1 cellular context compared by ENCODE assay signal in the genomic region with DNA sequence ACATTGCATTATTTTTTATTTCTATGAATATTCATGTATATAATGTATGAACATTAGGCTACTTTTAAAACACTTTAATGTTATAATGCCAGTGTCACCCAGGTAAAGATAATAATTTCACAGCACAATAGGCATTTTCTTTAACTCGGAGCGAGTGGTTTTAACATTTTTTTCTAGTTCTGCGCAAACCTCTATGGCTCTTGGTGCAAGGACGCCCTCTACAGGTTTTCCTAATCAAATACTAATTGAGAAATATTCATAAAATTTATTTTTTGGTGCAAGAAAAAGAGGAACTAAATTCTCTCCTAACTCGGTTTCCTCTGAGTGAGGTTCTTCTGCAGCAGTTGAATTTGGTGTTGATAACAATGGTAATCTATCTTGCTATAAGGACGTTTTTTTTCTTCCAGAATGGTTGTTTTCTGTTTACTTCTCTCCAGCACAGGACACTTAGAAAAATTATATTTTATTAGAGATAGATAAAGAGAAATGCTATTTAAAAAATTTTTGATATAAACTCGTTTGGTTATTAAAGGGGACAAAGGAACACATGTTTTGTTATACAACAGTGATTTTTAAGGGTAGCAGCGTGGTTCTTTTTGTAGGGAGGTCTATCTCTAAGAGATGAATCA.
TF ChIP-seq lines count a peak whose summit lies in the region.

No MANE protein-coding gene starts in this region.

TF ChIP-seq in H1, 55 proteins besides CTCF, POLR2A, EP300 and RAD21:
- TF ChIP-seq BACH1 (IDR thresholded peaks at IDR 0.05; ENCODE audit: low read length) (no peak), POLR2AphosphoS5 (IDR thresholded peaks at IDR 0.05; ENCODE audit: low read depth, low read length) (no peak), NRF1 (IDR thresholded peaks at IDR 0.05; ENCODE audit: low read depth, low read length) (no peak), CBX5 (IDR thresholded peaks at IDR 0.05; ENCODE audit: low read depth, low read length) (no peak), RFX5 (IDR thresholded peaks at IDR 0.05; ENCODE audit: borderline replicate concordance, low read depth, low read length) (no peak), CTBP2 (IDR thresholded peaks at IDR 0.05; ENCODE audit: borderline replicate concordance, insufficient read depth, insufficient read length, low read length) (no peak), RNF2 (IDR thresholded peaks at IDR 0.05; ENCODE audit: borderline replicate concordance, low read depth, low read length, missing control alignments, poor library complexity, severe bottlenecking) (no peak), CREB1 (IDR thresholded peaks at IDR 0.05) (no peak), CBX8 (IDR thresholded peaks at IDR 0.05; ENCODE audit: borderline replicate concordance, low read depth, low read length) (no peak), NANOG (IDR thresholded peaks at IDR 0.05; ENCODE audit: insufficient read depth, low read depth, low read length, poor library complexity, severe bottlenecking) (no peak), KDM1A (IDR thresholded peaks at IDR 0.05; ENCODE audit: borderline replicate concordance, low read length) (no peak)
- TF ChIP-seq, protein P1, sequence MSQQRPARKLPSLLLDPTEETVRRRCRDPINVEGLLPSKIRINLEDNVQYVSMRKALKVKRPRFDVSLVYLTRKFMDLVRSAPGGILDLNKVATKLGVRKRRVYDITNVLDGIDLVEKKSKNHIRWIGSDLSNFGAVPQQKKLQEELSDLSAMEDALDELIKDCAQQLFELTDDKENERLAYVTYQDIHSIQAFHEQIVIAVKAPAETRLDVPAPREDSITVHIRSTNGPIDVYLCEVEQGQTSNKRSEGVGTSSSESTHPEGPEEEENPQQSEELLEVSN (IDR thresholded peaks at IDR 0.05) = no peak
- TF ChIP-seq, protein P2, sequence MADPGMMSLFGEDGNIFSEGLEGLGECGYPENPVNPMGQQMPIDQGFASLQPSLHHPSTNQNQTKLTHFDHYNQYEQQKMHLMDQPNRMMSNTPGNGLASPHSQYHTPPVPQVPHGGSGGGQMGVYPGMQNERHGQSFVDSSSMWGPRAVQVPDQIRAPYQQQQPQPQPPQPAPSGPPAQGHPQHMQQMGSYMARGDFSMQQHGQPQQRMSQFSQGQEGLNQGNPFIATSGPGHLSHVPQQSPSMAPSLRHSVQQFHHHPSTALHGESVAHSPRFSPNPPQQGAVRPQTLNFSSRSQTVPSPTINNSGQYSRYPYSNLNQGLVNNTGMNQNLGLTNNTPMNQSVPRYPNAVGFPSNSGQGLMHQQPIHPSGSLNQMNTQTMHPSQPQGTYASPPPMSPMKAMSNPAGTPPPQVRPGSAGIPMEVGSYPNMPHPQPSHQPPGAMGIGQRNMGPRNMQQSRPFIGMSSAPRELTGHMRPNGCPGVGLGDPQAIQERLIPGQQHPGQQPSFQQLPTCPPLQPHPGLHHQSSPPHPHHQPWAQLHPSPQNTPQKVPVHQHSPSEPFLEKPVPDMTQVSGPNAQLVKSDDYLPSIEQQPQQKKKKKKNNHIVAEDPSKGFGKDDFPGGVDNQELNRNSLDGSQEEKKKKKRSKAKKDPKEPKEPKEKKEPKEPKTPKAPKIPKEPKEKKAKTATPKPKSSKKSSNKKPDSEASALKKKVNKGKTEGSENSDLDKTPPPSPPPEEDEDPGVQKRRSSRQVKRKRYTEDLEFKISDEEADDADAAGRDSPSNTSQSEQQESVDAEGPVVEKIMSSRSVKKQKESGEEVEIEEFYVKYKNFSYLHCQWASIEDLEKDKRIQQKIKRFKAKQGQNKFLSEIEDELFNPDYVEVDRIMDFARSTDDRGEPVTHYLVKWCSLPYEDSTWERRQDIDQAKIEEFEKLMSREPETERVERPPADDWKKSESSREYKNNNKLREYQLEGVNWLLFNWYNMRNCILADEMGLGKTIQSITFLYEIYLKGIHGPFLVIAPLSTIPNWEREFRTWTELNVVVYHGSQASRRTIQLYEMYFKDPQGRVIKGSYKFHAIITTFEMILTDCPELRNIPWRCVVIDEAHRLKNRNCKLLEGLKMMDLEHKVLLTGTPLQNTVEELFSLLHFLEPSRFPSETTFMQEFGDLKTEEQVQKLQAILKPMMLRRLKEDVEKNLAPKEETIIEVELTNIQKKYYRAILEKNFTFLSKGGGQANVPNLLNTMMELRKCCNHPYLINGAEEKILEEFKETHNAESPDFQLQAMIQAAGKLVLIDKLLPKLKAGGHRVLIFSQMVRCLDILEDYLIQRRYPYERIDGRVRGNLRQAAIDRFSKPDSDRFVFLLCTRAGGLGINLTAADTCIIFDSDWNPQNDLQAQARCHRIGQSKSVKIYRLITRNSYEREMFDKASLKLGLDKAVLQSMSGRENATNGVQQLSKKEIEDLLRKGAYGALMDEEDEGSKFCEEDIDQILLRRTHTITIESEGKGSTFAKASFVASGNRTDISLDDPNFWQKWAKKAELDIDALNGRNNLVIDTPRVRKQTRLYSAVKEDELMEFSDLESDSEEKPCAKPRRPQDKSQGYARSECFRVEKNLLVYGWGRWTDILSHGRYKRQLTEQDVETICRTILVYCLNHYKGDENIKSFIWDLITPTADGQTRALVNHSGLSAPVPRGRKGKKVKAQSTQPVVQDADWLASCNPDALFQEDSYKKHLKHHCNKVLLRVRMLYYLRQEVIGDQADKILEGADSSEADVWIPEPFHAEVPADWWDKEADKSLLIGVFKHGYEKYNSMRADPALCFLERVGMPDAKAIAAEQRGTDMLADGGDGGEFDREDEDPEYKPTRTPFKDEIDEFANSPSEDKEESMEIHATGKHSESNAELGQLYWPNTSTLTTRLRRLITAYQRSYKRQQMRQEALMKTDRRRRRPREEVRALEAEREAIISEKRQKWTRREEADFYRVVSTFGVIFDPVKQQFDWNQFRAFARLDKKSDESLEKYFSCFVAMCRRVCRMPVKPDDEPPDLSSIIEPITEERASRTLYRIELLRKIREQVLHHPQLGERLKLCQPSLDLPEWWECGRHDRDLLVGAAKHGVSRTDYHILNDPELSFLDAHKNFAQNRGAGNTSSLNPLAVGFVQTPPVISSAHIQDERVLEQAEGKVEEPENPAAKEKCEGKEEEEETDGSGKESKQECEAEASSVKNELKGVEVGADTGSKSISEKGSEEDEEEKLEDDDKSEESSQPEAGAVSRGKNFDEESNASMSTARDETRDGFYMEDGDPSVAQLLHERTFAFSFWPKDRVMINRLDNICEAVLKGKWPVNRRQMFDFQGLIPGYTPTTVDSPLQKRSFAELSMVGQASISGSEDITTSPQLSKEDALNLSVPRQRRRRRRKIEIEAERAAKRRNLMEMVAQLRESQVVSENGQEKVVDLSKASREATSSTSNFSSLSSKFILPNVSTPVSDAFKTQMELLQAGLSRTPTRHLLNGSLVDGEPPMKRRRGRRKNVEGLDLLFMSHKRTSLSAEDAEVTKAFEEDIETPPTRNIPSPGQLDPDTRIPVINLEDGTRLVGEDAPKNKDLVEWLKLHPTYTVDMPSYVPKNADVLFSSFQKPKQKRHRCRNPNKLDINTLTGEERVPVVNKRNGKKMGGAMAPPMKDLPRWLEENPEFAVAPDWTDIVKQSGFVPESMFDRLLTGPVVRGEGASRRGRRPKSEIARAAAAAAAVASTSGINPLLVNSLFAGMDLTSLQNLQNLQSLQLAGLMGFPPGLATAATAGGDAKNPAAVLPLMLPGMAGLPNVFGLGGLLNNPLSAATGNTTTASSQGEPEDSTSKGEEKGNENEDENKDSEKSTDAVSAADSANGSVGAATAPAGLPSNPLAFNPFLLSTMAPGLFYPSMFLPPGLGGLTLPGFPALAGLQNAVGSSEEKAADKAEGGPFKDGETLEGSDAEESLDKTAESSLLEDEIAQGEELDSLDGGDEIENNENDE (IDR thresholded peaks at IDR 0.05; ENCODE audit: insufficient replicate concordance, low read length) = no peak
